Comparison of ENCODE assay signal across 16 cellular contexts in the genomic region with DNA sequence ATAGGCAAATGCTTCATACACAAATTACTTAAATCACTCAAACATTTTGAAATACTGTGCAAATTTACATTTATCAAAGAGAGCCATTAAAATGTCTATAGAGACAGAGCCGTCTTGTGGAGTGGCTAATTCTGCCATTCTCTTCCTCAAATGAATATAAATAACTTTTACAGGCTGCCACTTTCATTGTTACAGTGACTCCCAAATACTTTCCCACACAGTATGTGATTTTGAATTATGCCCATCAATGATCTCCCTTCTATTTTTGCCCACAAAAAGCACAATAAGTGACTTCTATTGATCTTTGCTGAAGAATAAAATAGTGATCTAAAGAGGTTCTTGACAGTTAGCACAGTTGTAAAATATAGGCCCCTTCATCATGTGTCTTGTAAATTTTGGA.
DNase-seq lines count a peak whose midpoint lies in the region; ATAC-seq and TF ChIP-seq lines count a peak whose summit lies in the region.
"Had no signal": no experiment of that assay in that cellular context is flagged by ENCODE, and none has a peak within 500 bp of the region (broad histone marks: within the 10 kb centered on the region; RNA-seq: fewer than 3 reads in every experiment).

No MANE protein-coding gene starts in this region.

- no peaks in the 10 kb centered on the region for H3K36me3 ChIP-seq in SK-N-MC (ENCODE audit: insufficient read depth, low read length)

- H3K4me1 ChIP-seq in H9 (ENCODE audit: insufficient read depth, low read length): no peaks in the 10 kb centered on the region
- H3K4me1 ChIP-seq: Caco-2 had no signal

- no peak overlapping the region for H2BK12ac ChIP-seq in H9 (ENCODE audit: insufficient read length, low read depth, low read length)

- H3K79me1 ChIP-seq in H9 (ENCODE audit: insufficient read depth, low read depth, low read length, poor library complexity, severe bottlenecking): no peaks in the 10 kb centered on the region

- H3K4me2 ChIP-seq in H9 (ENCODE audit: insufficient read depth, insufficient read length, low read length): no peak overlapping the region

- no CpG with 5 or more reads among the region's 1 CpG for whole genome bisulfite sequencing in H9 (ENCODE audit: extremely low coverage, insufficient read length, low lambda C conversion rate)

- no peak overlapping the region for H3K14ac ChIP-seq in H9 (ENCODE audit: insufficient read depth, low read length)

- H2BK5ac ChIP-seq in H9 (ENCODE audit: insufficient read length, low read length): no peak overlapping the region

- H3K4me1 Mint-ChIP-seq in H9: peaks cover 8 to 12% of the 10 kb centered on the region in 2 experiments

- H3K23ac ChIP-seq in H9 (ENCODE audit: insufficient read length, low read depth, low read length): no peak overlapping the region

- H3K18ac ChIP-seq in H9 (ENCODE audit: insufficient read length, low read depth, low read length): no peak overlapping the region

- H4K91ac ChIP-seq in H9 (ENCODE audit: insufficient read length, low read depth, low read length): no peak overlapping the region

- H3K9me3 ChIP-seq in H9 (ENCODE audit: control insufficient read depth, low read depth, low read length): no peaks in the 10 kb centered on the region
- no peaks in the 10 kb centered on the region for H3K9me3 ChIP-seq in SK-N-MC (ENCODE audit: low read depth, low read length)
- H3K9me3 ChIP-seq: Caco-2 had no signal

- H3K27ac ChIP-seq in H9 (ENCODE audit: insufficient read length, low read depth, low read length) (no peak overlapping the region), SK-N-MC (peak overlapping the region; percentile 15; the same call in 1 of the 2 replicates)
- H3K27ac ChIP-seq: C4-2B had no signal

- no peaks in the 10 kb centered on the region for H3K27me3 ChIP-seq in H9 (ENCODE audit: insufficient read depth, low read length)

- H3K9ac ChIP-seq in H9 (ENCODE audit: extremely low read depth, insufficient read length, low read length): no peak overlapping the region
- no peak overlapping the region for H3K9ac ChIP-seq in SK-N-MC (ENCODE audit: insufficient read length)

- H3K23me2 ChIP-seq in H9 (ENCODE audit: insufficient read length, low read depth, low read length, poor library complexity, severe bottlenecking): no peaks in the 10 kb centered on the region

- H3K36me3 Mint-ChIP-seq in H9 (ENCODE audit: insufficient read depth in 1 of 3, low read depth in 3 of 3): peaks cover 0 to 2% (median 0%) of the 10 kb centered on the region in 3 experiments; a peak in 2 of 7 replicates

- H3T11ph ChIP-seq in H9 (ENCODE audit: low read length): no peak overlapping the region

- no peak overlapping the region for H2BK20ac ChIP-seq in H9 (ENCODE audit: low read depth, low read length, poor library complexity, severe bottlenecking)

- DNase-seq in H9 (no peak), NCI-H1930 (lab: John Stamatoyannopoulos, UW) (peak; percentile 29 to 34), SK-N-MC (ENCODE audit: low read depth, low spot score) (no peak), hippocampal formation (lab: John Stamatoyannopoulos, UW) (no peak), hypothalamus (lab: John Stamatoyannopoulos, UW) (no peak)
- DNase-seq in activated CD4-positive, alpha-beta T cell treated with anti-CD3 and anti-CD28 coated beads, Interleukin-2, amount 50 U/mL, for 48 hours: no peak
- DNase-seq: AML-193; Caco-2; CD4-positive, alpha-beta T cell; DMS79; GF-D8; GOT3; H7; KG1 had no signal

- no peak overlapping the region for H2AFZ ChIP-seq in H9 (ENCODE audit: low read length)

- H3K4me3 Mint-ChIP-seq in H9: no peak overlapping the region
- H3K4me3 Mint-ChIP-seq: CD4-positive, alpha-beta T cell had no signal

- H2BK15ac ChIP-seq in H9 (ENCODE audit: low read depth, low read length): no peak overlapping the region

- no peak overlapping the region for H4K8ac ChIP-seq in H9 (replicated peaks; ENCODE audit: insufficient read length, low read depth, low read length)

- no peak overlapping the region for H3K4ac ChIP-seq in H9 (ENCODE audit: low read depth, low read length)

- no peaks in the 10 kb centered on the region for H3K27me3 Mint-ChIP-seq in H9 (ENCODE audit: low read depth)
- H3K27me3 Mint-ChIP-seq: CD4-positive, alpha-beta T cell had no signal

- peak overlapping the region in 2 of 3 experiments; percentile 3 to 35; a peak in 3 of 7 replicates for H3K27ac Mint-ChIP-seq in H9
- H3K27ac Mint-ChIP-seq: CD4-positive, alpha-beta T cell had no signal

- no peak for ATAC-seq in HG03097 (IDR thresholded peaks at IDR 0.05; ENCODE audit: low FRiP score, unreplicated experiment)

- H4K20me1 ChIP-seq in H9 (ENCODE audit: control insufficient read depth, insufficient read depth, insufficient read length): no peaks in the 10 kb centered on the region

- no peaks in the 10 kb centered on the region for H3K9me3 Mint-ChIP-seq in H9

- no peak overlapping the region for H3K56ac ChIP-seq in H9 (ENCODE audit: insufficient read length, low read depth, low read length)

- H3K79me2 ChIP-seq in H9 (ENCODE audit: insufficient read depth, low read length): no peaks in the 10 kb centered on the region

- no peak for TF ChIP-seq CTCF in H9 (conservative IDR thresholded peaks at IDR 0.05)

- H4K5ac ChIP-seq in H9 (ENCODE audit: insufficient read length, low read depth, low read length): no peak overlapping the region

- no peak overlapping the region for H2AK5ac ChIP-seq in H9 (ENCODE audit: insufficient read length, low read length)

- H3K4me3 ChIP-seq in SK-N-MC: 0 out of 2 replicates have a peak overlapping the region, but pooled peaks have one; percentile 8

- H2BK120ac ChIP-seq in H9 (ENCODE audit: low read depth, low read length, poor library complexity, severe bottlenecking): no peak overlapping the region

Comparison
In these comparisons a context has a peak if more than half of its experiments do, and no peak if none do; other contexts are left out.
1. DNase-seq: peak in NCI-H1930 (2 of 2); none in H9 (single experiment), SK-N-MC (single experiment), hippocampal formation (0 of 2), activated CD4-positive, alpha-beta T cell treated with anti-CD3 and anti-CD28 coated beads, Interleukin-2, amount 50 U/mL, for 48 hours (0 of 2) and hypothalamus (0 of 51).